19 cellular contexts compared by ENCODE assay signal in genomic region chr1:208781391-208782035, GRCh38.
DNase-seq lines count a peak whose midpoint lies in the region; ATAC-seq and TF ChIP-seq lines count a peak whose summit lies in the region.
"Had no signal": no experiment of that assay in that cellular context is flagged by ENCODE, and none has a peak within 500 bp of the region (broad histone marks: within the 10 kb centered on the region; RNA-seq: fewer than 3 reads in every experiment).

No MANE protein-coding gene starts in this region.

- no peaks in the 10 kb centered on the region for H3K36me3 ChIP-seq in endodermal cell (ENCODE audit: control insufficient read depth, insufficient read depth, low read length)
- H3K36me3 ChIP-seq: heart right ventricle, left ventricle myocardium inferior, tibial nerve had no signal

- H3K9ac ChIP-seq in endodermal cell (ENCODE audit: extremely low read depth, low read length, poor library complexity, severe bottlenecking) = no peak overlapping the region
- H3K9ac ChIP-seq: parathyroid adenoma had no signal

- WGBS in endodermal cell (ENCODE audit: insufficient coverage in 1 of 2, insufficient read length in 1 of 2), 2 experiments = 16 to 24% methylated on average over 2 to 3 of the region's 3 CpGs

- H3K9me3 Mint-ChIP-seq in endodermal cell = no peaks in the 10 kb centered on the region
- H3K9me3 Mint-ChIP-seq in activated T-helper 17 cell treated with anti-CD3 and anti-CD28 coated beads, Interleukin-2, amount 50 U/mL, for 72 hours = no peaks in the 10 kb centered on the region
- peaks cover 0 to 2% of the 10 kb centered on the region in 2 donors for H3K9me3 Mint-ChIP-seq in stimulated activated naive B cell treated with anti-CD40 and anti-IgM and Interleukin-4, amounts not matched to agents 10 μg/mL and 1 μg/mL and 100 μg/mL, for 72 hours
- H3K9me3 Mint-ChIP-seq: activated naive CD8-positive, alpha-beta T cell treated with anti-CD3 and anti-CD28 coated beads for 36 hours had no signal

- ATAC-seq in activated T-helper 17 cell treated with anti-CD3 and anti-CD28 coated beads, Interleukin-2, amount 50 U/mL, for 72 hours (replicated peaks) = no peak
- ATAC-seq in stimulated activated naive B cell treated with anti-CD40 and anti-IgM and Interleukin-4, amounts not matched to agents 10 μg/mL and 1 μg/mL and 100 μg/mL, for 72 hours (replicated peaks) = no peak
- ATAC-seq: heart right ventricle had no signal

- peaks cover 2% of the 10 kb centered on the region for H3K4me1 Mint-ChIP-seq in endodermal cell
- H3K4me1 Mint-ChIP-seq in activated T-helper 17 cell treated with anti-CD3 and anti-CD28 coated beads, Interleukin-2, amount 50 U/mL, for 72 hours = no peaks in the 10 kb centered on the region
- H3K4me1 Mint-ChIP-seq in stimulated activated naive B cell treated with anti-CD40 and anti-IgM and Interleukin-4, amounts not matched to agents 10 μg/mL and 1 μg/mL and 100 μg/mL, for 72 hours = no peaks in the 10 kb centered on the region
- H3K4me1 Mint-ChIP-seq: activated naive CD8-positive, alpha-beta T cell treated with anti-CD3 and anti-CD28 coated beads for 36 hours had no signal

- no peak for TF ChIP-seq CTCF in endodermal cell (conservative IDR thresholded peaks at IDR 0.05)

- peak; percentile 80 for DNase-seq in COLO668 (lab: John Stamatoyannopoulos, UW; ENCODE audit: unreplicated experiment)
- DNase-seq in NCI-H1105 (lab: John Stamatoyannopoulos, UW) = peak; percentile 32
- DNase-seq in NCI-H2196 (lab: John Stamatoyannopoulos, UW; ENCODE audit: unreplicated experiment) = peak; percentile 80
- peak; percentile 66 for DNase-seq in endodermal cell
- no peak for DNase-seq in hepatic stellate cell (ENCODE audit: low spot score)
- DNase-seq in stimulated activated naive B cell treated with anti-CD40 and anti-IgM and Interleukin-4, amounts not matched to agents 10 μg/mL and 1 μg/mL and 100 μg/mL, for 72 hours = no peak
- no peak for DNase-seq in NCI-H2227 (lab: John Stamatoyannopoulos, UW; ENCODE audit: unreplicated experiment)
- DNase-seq: activated CD4-positive, alpha-beta T cell treated with anti-CD3 and anti-CD28 coated beads, Interleukin-2, amount 50 U/mL, for 1 hour; activated naive CD8-positive, alpha-beta T cell treated with anti-CD3 and anti-CD28 coated beads for 36 hours; activated T-cell treated with anti-CD3 and anti-CD28 coated beads, Interleukin-2, amount 50 U/mL, for 1 hour; heart right ventricle; left ventricle myocardium inferior; MV-4-11; small intestine had no signal

- H3K9me3 ChIP-seq in endodermal cell (ENCODE audit: control insufficient read depth, low read length) = no peaks in the 10 kb centered on the region
- H3K9me3 ChIP-seq: tibial nerve had no signal

- no peaks in the 10 kb centered on the region for H3K27me3 ChIP-seq in endodermal cell (ENCODE audit: control insufficient read depth, insufficient read depth, low read length, poor library complexity, severe bottlenecking)
- H3K27me3 ChIP-seq: heart right ventricle, tibial nerve had no signal

- H3K4me3 Mint-ChIP-seq in endodermal cell = no peak overlapping the region
- H3K4me3 Mint-ChIP-seq in activated T-helper 17 cell treated with anti-CD3 and anti-CD28 coated beads, Interleukin-2, amount 50 U/mL, for 72 hours = no peak overlapping the region
- H3K4me3 Mint-ChIP-seq in stimulated activated naive B cell treated with anti-CD40 and anti-IgM and Interleukin-4, amounts not matched to agents 10 μg/mL and 1 μg/mL and 100 μg/mL, for 72 hours = no peak overlapping the region
- H3K4me3 Mint-ChIP-seq: activated naive CD8-positive, alpha-beta T cell treated with anti-CD3 and anti-CD28 coated beads for 36 hours had no signal

- no peaks in the 10 kb centered on the region for H3K36me3 Mint-ChIP-seq in endodermal cell (ENCODE audit: low read depth)
- H3K36me3 Mint-ChIP-seq in activated T-helper 17 cell treated with anti-CD3 and anti-CD28 coated beads, Interleukin-2, amount 50 U/mL, for 72 hours (ENCODE audit: low read depth) = no peaks in the 10 kb centered on the region
- H3K36me3 Mint-ChIP-seq in stimulated activated naive B cell treated with anti-CD40 and anti-IgM and Interleukin-4, amounts not matched to agents 10 μg/mL and 1 μg/mL and 100 μg/mL, for 72 hours = no peaks in the 10 kb centered on the region
- H3K36me3 Mint-ChIP-seq: activated naive CD8-positive, alpha-beta T cell treated with anti-CD3 and anti-CD28 coated beads for 36 hours had no signal

- H3K27ac Mint-ChIP-seq in endodermal cell = no peak overlapping the region
- no peak overlapping the region for H3K27ac Mint-ChIP-seq in activated T-helper 17 cell treated with anti-CD3 and anti-CD28 coated beads, Interleukin-2, amount 50 U/mL, for 72 hours
- no peak overlapping the region for H3K27ac Mint-ChIP-seq in stimulated activated naive B cell treated with anti-CD40 and anti-IgM and Interleukin-4, amounts not matched to agents 10 μg/mL and 1 μg/mL and 100 μg/mL, for 72 hours
- H3K27ac Mint-ChIP-seq: activated naive CD8-positive, alpha-beta T cell treated with anti-CD3 and anti-CD28 coated beads for 36 hours had no signal

- H3K4me1 ChIP-seq in endodermal cell (ENCODE audit: control insufficient read depth, insufficient read depth, low read length) = no peaks in the 10 kb centered on the region
- H3K4me1 ChIP-seq: heart right ventricle, left ventricle myocardium inferior, parathyroid adenoma, tibial nerve had no signal

- H3K4me3 ChIP-seq in endodermal cell (ENCODE audit: low read length) = no peak overlapping the region
- H3K4me3 ChIP-seq: heart right ventricle, left ventricle myocardium inferior, SK-N-MC, tibial nerve had no signal

- no peaks in the 10 kb centered on the region for H3K27me3 Mint-ChIP-seq in endodermal cell (ENCODE audit: insufficient read depth)
- H3K27me3 Mint-ChIP-seq in activated T-helper 17 cell treated with anti-CD3 and anti-CD28 coated beads, Interleukin-2, amount 50 U/mL, for 72 hours = peaks cover 2% of the 10 kb centered on the region
- peaks cover 0 to under 1% of the 10 kb centered on the region in 2 donors for H3K27me3 Mint-ChIP-seq in stimulated activated naive B cell treated with anti-CD40 and anti-IgM and Interleukin-4, amounts not matched to agents 10 μg/mL and 1 μg/mL and 100 μg/mL, for 72 hours

- H3K27ac ChIP-seq in endodermal cell (ENCODE audit: low read depth, low read length) = peak overlapping the region; percentile 35
- H3K27ac ChIP-seq: C4-2B, heart right ventricle, left ventricle myocardium inferior, parathyroid adenoma, SK-N-MC, tibial nerve had no signal

Comparison
In these comparisons a context has a peak if more than half of its experiments do, and no peak if none do; other contexts are left out.
1. DNase-seq: peak in COLO668 (single experiment), NCI-H1105 (single experiment), NCI-H2196 (single experiment) and endodermal cell (single experiment); none in hepatic stellate cell (single experiment), stimulated activated naive B cell treated with anti-CD40 and anti-IgM and Interleukin-4, amounts not matched to agents 10 μg/mL and 1 μg/mL and 100 μg/mL, for 72 hours (single experiment) and NCI-H2227 (single experiment).